23 cellular contexts compared by ENCODE assay signal in the genomic region with DNA sequence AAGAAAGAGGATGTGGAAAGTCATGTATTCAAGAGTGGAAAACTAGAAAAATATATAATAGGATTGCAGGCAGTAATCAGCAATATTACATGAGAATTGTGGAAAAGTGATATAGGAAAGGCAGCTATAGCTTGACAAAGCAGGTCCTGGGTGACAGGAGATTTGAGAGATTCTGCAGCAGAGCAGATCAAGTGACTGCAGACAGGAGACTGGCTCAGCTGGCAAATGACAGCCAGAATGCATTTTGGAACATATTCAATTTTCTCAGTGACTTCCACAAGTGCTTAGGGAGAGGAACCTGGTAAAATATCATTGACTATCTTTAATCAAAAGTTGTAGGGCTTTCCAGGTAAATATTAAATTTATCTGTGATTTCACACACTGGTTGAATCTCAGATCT.
"Had no signal": no experiment of that assay in that cellular context is flagged by ENCODE, and none has a peak within 500 bp of the region (broad histone marks: within the 10 kb centered on the region; RNA-seq: fewer than 3 reads in every experiment).

No MANE protein-coding gene starts in this region.

- H3K27ac ChIP-seq: adrenal gland, breast epithelium, neutrophil, pancreas, right lobe of liver, thoracic aorta, upper lobe of left lung had no signal

- H3K27me3 ChIP-seq: adrenal gland, breast epithelium, neutrophil, pancreas, right lobe of liver, upper lobe of left lung had no signal

- ATAC-seq: activated naive CD4-positive, alpha-beta T cell treated with anti-CD3 and anti-CD28 coated beads, Interleukin-2, amount 50 U/mL, for 72 hours; natural killer cell; pancreas; right lobe of liver; stimulated activated effector memory CD8-positive, alpha-beta T cell treated with anti-CD3 and anti-CD28 coated beads, Interleukin-12 subunit alpha, Interleukin-12 subunit beta, amount 100 ng/mL, for 72 hours had no signal

- H3K4me3 ChIP-seq: adrenal gland, breast epithelium, lung, pancreas, right lobe of liver, smooth muscle cell, thoracic aorta, upper lobe of left lung had no signal

- DNase-seq: activated CD4-positive, alpha-beta T cell treated with anti-CD3 and anti-CD28 coated beads, Interleukin-2, amount 50 U/mL, for 4 hours; activated gamma-delta T cell treated with Interleukin-2 at 50 U/mL for 16 hours; activated T-cell treated with anti-CD3 and anti-CD28 coated beads for 4 hours; adrenal gland; cerebellar nuclear complex; cortex of kidney; erythroblast; foreskin melanocyte; hypothalamus; islet precursor cell; natural killer cell; pancreas; right lobe of liver; stimulated activated CD4-positive, alpha-beta T cell treated with anti-CD3 and anti-CD28 coated beads, Interleukin-4, amount 100 ng/mL, for 1 hour; upper lobe of left lung had no signal

- H3K9me3 Mint-ChIP-seq: activated naive CD4-positive, alpha-beta T cell treated with anti-CD3 and anti-CD28 coated beads, Interleukin-2, amount 50 U/mL, for 72 hours; activated T-helper 1 cell treated with anti-CD3 and anti-CD28 coated beads, Interleukin-12 subunit alpha, Interleukin-12 subunit beta, Interleukin-2, Interleukin-4 antibody, amounts not matched to agents 30 ng/mL and 10 ng/mL and 1 ng/mL, durations not matched to agents 14 hours and 24 hours and 36 hours; natural killer cell; stimulated activated effector memory CD8-positive, alpha-beta T cell treated with anti-CD3 and anti-CD28 coated beads, Interleukin-12 subunit alpha, Interleukin-12 subunit beta, amount 100 ng/mL, for 72 hours had no signal

- H3K27ac Mint-ChIP-seq: activated T-helper 1 cell treated with anti-CD3 and anti-CD28 coated beads, Interleukin-12 subunit alpha, Interleukin-12 subunit beta, Interleukin-2, Interleukin-4 antibody, amounts not matched to agents 30 ng/mL and 10 ng/mL and 1 ng/mL, durations not matched to agents 14 hours and 24 hours and 36 hours; natural killer cell; stimulated activated effector memory CD8-positive, alpha-beta T cell treated with anti-CD3 and anti-CD28 coated beads, Interleukin-12 subunit alpha, Interleukin-12 subunit beta, amount 100 ng/mL, for 72 hours had no signal

- H3K36me3 ChIP-seq: adrenal gland, breast epithelium, neutrophil, pancreas, right lobe of liver, thoracic aorta, upper lobe of left lung had no signal

- H3K4me2 ChIP-seq: smooth muscle cell had no signal

- H3K9me3 ChIP-seq: breast epithelium, neutrophil, pancreas, right lobe of liver, thoracic aorta, upper lobe of left lung had no signal

- H3K36me3 Mint-ChIP-seq: activated naive CD4-positive, alpha-beta T cell treated with anti-CD3 and anti-CD28 coated beads, Interleukin-2, amount 50 U/mL, for 72 hours; natural killer cell; stimulated activated effector memory CD8-positive, alpha-beta T cell treated with anti-CD3 and anti-CD28 coated beads, Interleukin-12 subunit alpha, Interleukin-12 subunit beta, amount 100 ng/mL, for 72 hours had no signal

- H3K4me1 ChIP-seq: adrenal gland, breast epithelium, right lobe of liver, upper lobe of left lung had no signal

- H3K4me3 Mint-ChIP-seq: activated T-helper 1 cell treated with anti-CD3 and anti-CD28 coated beads, Interleukin-12 subunit alpha, Interleukin-12 subunit beta, Interleukin-2, Interleukin-4 antibody, amounts not matched to agents 30 ng/mL and 10 ng/mL and 1 ng/mL, durations not matched to agents 14 hours and 24 hours and 36 hours; natural killer cell; stimulated activated effector memory CD8-positive, alpha-beta T cell treated with anti-CD3 and anti-CD28 coated beads, Interleukin-12 subunit alpha, Interleukin-12 subunit beta, amount 100 ng/mL, for 72 hours had no signal

- H3K4me1 Mint-ChIP-seq: natural killer cell; stimulated activated effector memory CD8-positive, alpha-beta T cell treated with anti-CD3 and anti-CD28 coated beads, Interleukin-12 subunit alpha, Interleukin-12 subunit beta, amount 100 ng/mL, for 72 hours had no signal
